ENCODE assay signal across 30 cellular contexts in the genomic region with DNA sequence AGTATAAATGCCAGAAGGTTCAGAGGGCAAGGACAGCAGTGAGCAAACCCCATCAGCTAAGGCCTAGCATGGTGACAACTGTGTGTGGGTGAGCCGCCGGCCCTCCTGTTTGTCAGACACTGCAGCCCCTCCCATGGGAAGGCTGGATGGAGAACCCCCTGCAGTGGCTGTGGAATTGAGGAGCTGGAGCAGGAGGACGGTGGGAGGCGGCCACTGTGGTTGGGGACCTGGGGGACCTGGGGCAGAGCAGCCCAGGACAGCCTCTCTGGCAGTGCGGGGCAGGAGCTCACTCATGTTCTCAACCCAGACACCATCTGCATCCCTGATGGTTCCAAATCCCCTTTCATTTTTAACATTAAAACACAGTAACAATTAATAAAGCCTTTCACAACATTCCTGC.
"Had no signal": no experiment of that assay in that cellular context is flagged by ENCODE, and none has a peak within 500 bp of the region (broad histone marks: within the 10 kb centered on the region; RNA-seq: fewer than 3 reads in every experiment).

No MANE protein-coding gene starts in this region.

- H3K27me3 Mint-ChIP-seq: activated naive CD8-positive, alpha-beta T cell treated with anti-CD3 and anti-CD28 coated beads, Interleukin-2, amount 10 ng/mL, durations not matched to agents 7 days and 5 days; naive B cell; stimulated activated naive CD8-positive, alpha-beta T cell treated with anti-CD3 and anti-CD28 coated beads, Interleukin-15, Interleukin-2, amounts not matched to agents 100 ng/mL and 50 ng/mL, for 24 hours; type B pancreatic cell had no signal

- H3K36me3 Mint-ChIP-seq: activated naive CD8-positive, alpha-beta T cell treated with anti-CD3 and anti-CD28 coated beads, Interleukin-2, amount 10 ng/mL, durations not matched to agents 7 days and 5 days had no signal

- ATAC-seq: activated CD4-positive, CD25-positive, alpha-beta regulatory T cell treated with anti-CD3 and anti-CD28 coated beads, Interleukin-2, amount 50 U/mL, for 24 hours; left colon; sciatic nerve had no signal

- H3K27ac Mint-ChIP-seq: activated naive CD8-positive, alpha-beta T cell treated with anti-CD3 and anti-CD28 coated beads, Interleukin-2, amount 10 ng/mL, durations not matched to agents 7 days and 5 days; T-helper 1 cell treated with Interleukin-12 subunit alpha and Interleukin-12 subunit beta and Interleukin-4 antibody, amounts not matched to agents 30 μg/mL and 1 μg/mL, for 36 hours; type B pancreatic cell had no signal

- H3K9me3 Mint-ChIP-seq: activated naive CD8-positive, alpha-beta T cell treated with anti-CD3 and anti-CD28 coated beads, Interleukin-2, amount 10 ng/mL, durations not matched to agents 7 days and 5 days; naive B cell; stimulated activated naive CD8-positive, alpha-beta T cell treated with anti-CD3 and anti-CD28 coated beads, Interleukin-15, Interleukin-2, amounts not matched to agents 100 ng/mL and 50 ng/mL, for 24 hours; T-helper 1 cell treated with Interleukin-12 subunit alpha and Interleukin-12 subunit beta and Interleukin-4 antibody, amounts not matched to agents 30 μg/mL and 1 μg/mL, for 36 hours; type B pancreatic cell had no signal

- H3K27ac ChIP-seq: brain microvascular endothelial cell, neutrophil, ovary, prostate gland, skin epidermis, uterus, WERI-Rb-1 had no signal

- H3K4me3 Mint-ChIP-seq: activated naive CD8-positive, alpha-beta T cell treated with anti-CD3 and anti-CD28 coated beads, Interleukin-2, amount 10 ng/mL, durations not matched to agents 7 days and 5 days; naive B cell; stimulated activated naive CD8-positive, alpha-beta T cell treated with anti-CD3 and anti-CD28 coated beads, Interleukin-15, Interleukin-2, amounts not matched to agents 100 ng/mL and 50 ng/mL, for 24 hours; T-helper 1 cell treated with Interleukin-12 subunit alpha and Interleukin-12 subunit beta and Interleukin-4 antibody, amounts not matched to agents 30 μg/mL and 1 μg/mL, for 36 hours; type B pancreatic cell had no signal

- H3K36me3 ChIP-seq: brain microvascular endothelial cell, neutrophil, ovary, prostate gland, uterus, WERI-Rb-1 had no signal

- H3K27me3 ChIP-seq: brain microvascular endothelial cell, neutrophil, ovary, uterus had no signal

- H3K9me3 ChIP-seq: neutrophil, ovary, prostate gland, uterus had no signal

- H3K4me1 ChIP-seq: prostate gland, uterus had no signal

- H3K4me3 ChIP-seq: ovary, prostate gland, skin epidermis, uterus had no signal

- DNase-seq: activated CD4-positive, alpha-beta T cell treated with anti-CD3 and anti-CD28 coated beads for 48 hours; activated CD4-positive, alpha-beta T cell treated with anti-CD3 and anti-CD28 coated beads, Interleukin-2, amount 50 U/mL, for 48 hours; activated CD8-positive, alpha-beta memory T cell treated with anti-CD3 and anti-CD28 coated beads for 24 hours; activated gamma-delta T cell; activated naive CD8-positive, alpha-beta T cell treated with anti-CD3 and anti-CD28 coated beads, Interleukin-2, amount 10 ng/mL, durations not matched to agents 7 days and 5 days; brain microvascular endothelial cell; effector CD8-positive, alpha-beta T cell; head of caudate nucleus; hippocampal formation; kidney; left colon; mammary epithelial cell; naive B cell; ovary; retina; stimulated activated CD4-positive, alpha-beta T cell treated with anti-CD3 and anti-CD28 coated beads, Interleukin-12 subunit alpha, Interleukin-12 subunit beta, amount 100 ng/mL, for 4 hours; stimulated activated CD4-positive, alpha-beta T cell treated with anti-CD3 and anti-CD28 coated beads, Interleukin-4, amount 100 ng/mL, for 1 hour; substantia nigra; SW 1271; T1000; uterus; WERI-Rb-1 had no signal
